In genomic region chr11:119375629-119376196, GRCh38 we compare ENCODE assay signal across 10 cellular contexts. TPM values are rescaled to one million over a fixed set of nuclear protein-coding genes. Genes with fewer than 3 reads are reported as not detected.
A peak's percentile ranks its signal among the peaks of the same experiment; 100 is the strongest.
DNase-seq lines count a peak whose midpoint lies in the region; ATAC-seq and TF ChIP-seq lines count a peak whose summit lies in the region.
"Had no signal": no experiment of that assay in that cellular context is flagged by ENCODE, and none has a peak within 500 bp of the region (broad histone marks: within the 10 kb centered on the region; RNA-seq: fewer than 3 reads in every experiment).

No MANE protein-coding gene starts in this region.

- peak; percentile 48 for TF ChIP-seq EP300 in ovary (IDR thresholded peaks at IDR 0.05)

- no peaks in the 10 kb centered on the region for H3K9me3 ChIP-seq in BLaER1
- H3K9me3 ChIP-seq in cardiac muscle cell (ENCODE audit: low read depth), result no peaks in the 10 kb centered on the region
- no peaks in the 10 kb centered on the region for H3K9me3 ChIP-seq in ovary

- H3K27me3 ChIP-seq in BLaER1 (no peaks in the 10 kb centered on the region), cardiac muscle cell (no peaks in the 10 kb centered on the region), ovary (no peaks in the 10 kb centered on the region)

- POLR2A ChIA-PET in activated CD4-positive, alpha-beta memory T cell treated with anti-CD3 and anti-CD28 coated beads for 36 hours (lab: Charles Lee), result no interaction called here

- H3K27ac Mint-ChIP-seq in activated CD4-positive, alpha-beta memory T cell treated with anti-CD3 and anti-CD28 coated beads for 36 hours, result no peak overlapping the region
- H3K27ac Mint-ChIP-seq in activated T-helper 2 cell treated with anti-CD3 and anti-CD28 coated beads, Interferon-gamma antibody, Interleukin-2, Interleukin-4, amounts not matched to agents 10 μg/mL and 5 μg/mL and 100 μg/mL, durations not matched to agents 14 hours and 24 hours and 36 hours, result no peak overlapping the region

- intact Hi-C loops in ovary (cut with DNase I), result loop anchor here in 1 of 4 donors (2.0 kb wide), 1 partner anchor 19 kb away; no protein-coding TSS in a partner anchor
- intact Hi-C loops in activated CD4-positive, alpha-beta memory T cell treated with anti-CD3 and anti-CD28 coated beads for 36 hours (cut with micrococcal nuclease), result no loop called here
- intact Hi-C loops in activated T-helper 2 cell treated with anti-CD3 and anti-CD28 coated beads, Interferon-gamma antibody, Interleukin-2, Interleukin-4, amounts not matched to agents 10 μg/mL and 5 μg/mL and 100 μg/mL, durations not matched to agents 14 hours and 24 hours and 36 hours (cut with micrococcal nuclease), result no loop called here

- H3K27me3 Mint-ChIP-seq in activated CD4-positive, alpha-beta memory T cell treated with anti-CD3 and anti-CD28 coated beads for 36 hours, result peaks cover 1% of the 10 kb centered on the region
- no peaks in the 10 kb centered on the region for H3K27me3 Mint-ChIP-seq in activated T-helper 2 cell treated with anti-CD3 and anti-CD28 coated beads, Interferon-gamma antibody, Interleukin-2, Interleukin-4, amounts not matched to agents 10 μg/mL and 5 μg/mL and 100 μg/mL, durations not matched to agents 14 hours and 24 hours and 36 hours (ENCODE audit: low read depth)

- no peak overlapping the region for H3K4me3 ChIP-seq in BLaER1
- H3K4me3 ChIP-seq in cardiac muscle cell, result no peak overlapping the region
- no peak overlapping the region for H3K4me3 ChIP-seq in ovary

- TF ChIP-seq POLR2A in ovary (IDR thresholded peaks at IDR 0.05), result no peak

- H3K9me3 Mint-ChIP-seq in activated CD4-positive, alpha-beta memory T cell treated with anti-CD3 and anti-CD28 coated beads for 36 hours, result no peaks in the 10 kb centered on the region
- no peaks in the 10 kb centered on the region for H3K9me3 Mint-ChIP-seq in activated T-helper 2 cell treated with anti-CD3 and anti-CD28 coated beads, Interferon-gamma antibody, Interleukin-2, Interleukin-4, amounts not matched to agents 10 μg/mL and 5 μg/mL and 100 μg/mL, durations not matched to agents 14 hours and 24 hours and 36 hours

- H3K36me3 Mint-ChIP-seq in activated CD4-positive, alpha-beta memory T cell treated with anti-CD3 and anti-CD28 coated beads for 36 hours, result no peaks in the 10 kb centered on the region
- no peaks in the 10 kb centered on the region for H3K36me3 Mint-ChIP-seq in activated T-helper 2 cell treated with anti-CD3 and anti-CD28 coated beads, Interferon-gamma antibody, Interleukin-2, Interleukin-4, amounts not matched to agents 10 μg/mL and 5 μg/mL and 100 μg/mL, durations not matched to agents 14 hours and 24 hours and 36 hours (ENCODE audit: low read depth)

- WGBS in adipose tissue, 3 donors, result 49 to 67% (median 61%) methylated on average over 11 of the region's 11 CpGs
- 24 to 50% (median 40%) methylated on average over 11 of the region's 11 CpGs for WGBS in ovary, 3 donors

- TF ChIP-seq CTCF in cardiac muscle cell (IDR thresholded peaks at IDR 0.05; ENCODE audit: low read depth, low read length), result no peak
- no peak for TF ChIP-seq CTCF in ovary (IDR thresholded peaks at IDR 0.05)

- H3K4me2 ChIP-seq in BLaER1, result peak overlapping the region; percentile 39

- H3K4me3 Mint-ChIP-seq in activated CD4-positive, alpha-beta memory T cell treated with anti-CD3 and anti-CD28 coated beads for 36 hours, result no peak overlapping the region
- no peak overlapping the region for H3K4me3 Mint-ChIP-seq in activated T-helper 2 cell treated with anti-CD3 and anti-CD28 coated beads, Interferon-gamma antibody, Interleukin-2, Interleukin-4, amounts not matched to agents 10 μg/mL and 5 μg/mL and 100 μg/mL, durations not matched to agents 14 hours and 24 hours and 36 hours (ENCODE audit: low read depth)

- H3K4me1 Mint-ChIP-seq in activated CD4-positive, alpha-beta memory T cell treated with anti-CD3 and anti-CD28 coated beads for 36 hours (ENCODE audit: low read depth), result peaks cover 8% of the 10 kb centered on the region
- peaks cover 6% of the 10 kb centered on the region for H3K4me1 Mint-ChIP-seq in activated T-helper 2 cell treated with anti-CD3 and anti-CD28 coated beads, Interferon-gamma antibody, Interleukin-2, Interleukin-4, amounts not matched to agents 10 μg/mL and 5 μg/mL and 100 μg/mL, durations not matched to agents 14 hours and 24 hours and 36 hours (ENCODE audit: low read depth)

- DNase-seq in cardiac muscle cell (ENCODE audit: low read depth in 1 of 2, low spot score in 1 of 2) (peak in 1 of 2 donors; percentile 77), ovary (peak; percentile 80 to 93 (median 87)), T-helper 9 cell (no peak)
- no peak for DNase-seq in activated CD4-positive, alpha-beta memory T cell treated with anti-CD3 and anti-CD28 coated beads for 36 hours
- DNase-seq in activated T-helper 2 cell treated with anti-CD3 and anti-CD28 coated beads, Interferon-gamma antibody, Interleukin-2, Interleukin-4, amounts not matched to agents 10 μg/mL and 5 μg/mL and 100 μg/mL, durations not matched to agents 14 hours and 24 hours and 36 hours (ENCODE audit: low spot score), result no peak
- DNase-seq: activated naive CD4-positive, alpha-beta T cell; Calu3 had no signal

- H3K36me3 ChIP-seq in BLaER1, result no peaks in the 10 kb centered on the region
- H3K36me3 ChIP-seq in cardiac muscle cell, result no peaks in the 10 kb centered on the region
- H3K36me3 ChIP-seq in ovary, result no peaks in the 10 kb centered on the region

- H3K9ac ChIP-seq in BLaER1, result no peak overlapping the region

- H4K20me1 ChIP-seq in BLaER1, result no peaks in the 10 kb centered on the region

- H3K4me1 ChIP-seq in BLaER1 (peaks cover 64% of the 10 kb centered on the region), cardiac muscle cell (ENCODE audit: low read depth) (peaks cover 83% of the 10 kb centered on the region), ovary (ENCODE audit: insufficient read depth) (no peaks in the 10 kb centered on the region)

- no peak for ATAC-seq in GM19467 (IDR thresholded peaks at IDR 0.05; ENCODE audit: unreplicated experiment)

- CTCF ChIA-PET in activated CD4-positive, alpha-beta memory T cell treated with anti-CD3 and anti-CD28 coated beads for 36 hours (lab: Charles Lee), result interaction anchor here (1.1 to 12.5 kb wide), 8 partner anchors 7 to 153 kb away, joined by 3 to 237 read pairs (median 28); partner anchors contain the start of gene USP2

- H3K27ac ChIP-seq in BLaER1 (peak overlapping the region; percentile 36; the same call in 1 of the 2 replicates), adipose tissue (ENCODE audit: low read depth, low read length) (peak overlapping the region; percentile 28), cardiac muscle cell (peak overlapping the region; percentile 69), ovary (peak overlapping the region; percentile 32 to 76)

RNA-seq across cellular contexts. Expression of gene USP2, which starts 5.8 kb away (rescaled TPM):
- polyA plus RNA-seq in adipose tissue, result 1 to 10 TPM; 1.6 to 8.8 (median 3.0) TPM
- total RNA-seq in cardiac muscle cell, result 28.3 and 39.0 TPM in 2 replicates
- 36.5 and 44.1 TPM in 2 replicates for polyA plus RNA-seq in cardiac muscle cell
- total RNA-seq in ovary, result 10 to 100 TPM in 1 of 7 donors, 1 to 10 TPM in 6; 1.3 to 16.9 (median 4.8) TPM
- polyA plus RNA-seq in ovary, result 1 to 10 TPM; 1.0 to 3.4 TPM
- 1 to 10 TPM; 1.4 to 2.2 TPM for total RNA-seq in activated CD4-positive, alpha-beta memory T cell treated with anti-CD3 and anti-CD28 coated beads for 36 hours
- 1.0 and 1.1 TPM in 2 replicates for total RNA-seq in activated T-helper 2 cell treated with anti-CD3 and anti-CD28 coated beads, Interferon-gamma antibody, Interleukin-2, Interleukin-4, amounts not matched to agents 10 μg/mL and 5 μg/mL and 100 μg/mL, durations not matched to agents 14 hours and 24 hours and 36 hours

RNA-seq across cellular contexts. Expression of gene MFRP, which starts 29.2 kb away (rescaled TPM):
- polyA plus RNA-seq in adipose tissue, result under 1 TPM in 2 of 3 donors, not detected in 1; 0.03 to 0.11 TPM
- not detected in 2 replicates for total RNA-seq in cardiac muscle cell
- not detected in 2 replicates for polyA plus RNA-seq in cardiac muscle cell
- under 1 TPM in 1 of 7 donors, not detected in 6; 0.11 TPM for total RNA-seq in ovary
- not detected for polyA plus RNA-seq in ovary
- not detected for total RNA-seq in activated CD4-positive, alpha-beta memory T cell treated with anti-CD3 and anti-CD28 coated beads for 36 hours
- not detected in 2 replicates for total RNA-seq in activated T-helper 2 cell treated with anti-CD3 and anti-CD28 coated beads, Interferon-gamma antibody, Interleukin-2, Interleukin-4, amounts not matched to agents 10 μg/mL and 5 μg/mL and 100 μg/mL, durations not matched to agents 14 hours and 24 hours and 36 hours
- total RNA-seq: Calu3 had no signal

RNA-seq across cellular contexts. Expression of gene C1QTNF5, which starts 35.0 kb away (rescaled TPM):
- polyA plus RNA-seq in adipose tissue (10 to 100 TPM; 13.1 to 45.3 (median 26.5) TPM), cardiac muscle cell (5.8 and 10.4 TPM in 2 replicates), ovary (10 to 100 TPM in 1 of 2 donors, 1 to 10 TPM in 1; 5.7 to 17.2 TPM)
- total RNA-seq in cardiac muscle cell (3.4 and 8.0 TPM in 2 replicates), ovary (10 to 100 TPM in 4 of 7 donors, 1 to 10 TPM in 3; 4.4 to 25.7 (median 10.8) TPM)
- total RNA-seq in activated CD4-positive, alpha-beta memory T cell treated with anti-CD3 and anti-CD28 coated beads for 36 hours, result not detected
- total RNA-seq in activated T-helper 2 cell treated with anti-CD3 and anti-CD28 coated beads, Interferon-gamma antibody, Interleukin-2, Interleukin-4, amounts not matched to agents 10 μg/mL and 5 μg/mL and 100 μg/mL, durations not matched to agents 14 hours and 24 hours and 36 hours, result not detected in 2 replicates
- total RNA-seq: Calu3 had no signal

RNA-seq across cellular contexts. Expression of gene RNF26, which starts 41.4 kb away (rescaled TPM):
- polyA plus RNA-seq in adipose tissue, result 10 to 100 TPM in 2 of 3 donors, 1 to 10 TPM in 1; 8.8 to 16.3 (median 11.1) TPM
- 7.3 and 18.6 TPM in 2 replicates for total RNA-seq in cardiac muscle cell
- 45.6 and 99.8 TPM in 2 replicates for polyA plus RNA-seq in cardiac muscle cell
- 10 to 100 TPM in 6 of 7 donors, 1 to 10 TPM in 1; 7.0 to 25.8 (median 22.0) TPM for total RNA-seq in ovary
- 10 to 100 TPM; 14.9 to 18.1 TPM for polyA plus RNA-seq in ovary
- total RNA-seq in activated CD4-positive, alpha-beta memory T cell treated with anti-CD3 and anti-CD28 coated beads for 36 hours, result 10 to 100 TPM; 33.7 to 35.2 TPM
- total RNA-seq in activated T-helper 2 cell treated with anti-CD3 and anti-CD28 coated beads, Interferon-gamma antibody, Interleukin-2, Interleukin-4, amounts not matched to agents 10 μg/mL and 5 μg/mL and 100 μg/mL, durations not matched to agents 14 hours and 24 hours and 36 hours, result 29.9 and 32.6 TPM in 2 replicates

RNA-seq across cellular contexts. Expression of gene THY1, which starts 47.3 kb away (rescaled TPM):
- 10 to 100 TPM in 2 of 3 donors, 1 to 10 TPM in 1; 6.5 to 90.1 (median 46.9) TPM for polyA plus RNA-seq in adipose tissue
- total RNA-seq in cardiac muscle cell, result 2.1 and 6.3 TPM in 2 replicates
- 6.8 and 7.5 TPM in 2 replicates for polyA plus RNA-seq in cardiac muscle cell
- total RNA-seq in ovary, result 10 to 100 TPM in 4 of 7 donors, 1 to 10 TPM in 1, under 1 TPM in 2; 0.36 to 74.7 (median 14.0) TPM
- polyA plus RNA-seq in ovary, result 100 to 1,000 TPM in 1 of 2 donors, 10 to 100 TPM in 1; 15.0 to 123 TPM
- 1 to 10 TPM; 5.4 to 6.9 TPM for total RNA-seq in activated CD4-positive, alpha-beta memory T cell treated with anti-CD3 and anti-CD28 coated beads for 36 hours
- 35.2 and 37.3 TPM in 2 replicates for total RNA-seq in activated T-helper 2 cell treated with anti-CD3 and anti-CD28 coated beads, Interferon-gamma antibody, Interleukin-2, Interleukin-4, amounts not matched to agents 10 μg/mL and 5 μg/mL and 100 μg/mL, durations not matched to agents 14 hours and 24 hours and 36 hours
- total RNA-seq: Calu3 had no signal

Comparison
In these comparisons a context has a peak if more than half of its experiments do, and no peak if none do; other contexts are left out.
1. DNase-seq: peak in ovary (5 of 5); none in activated CD4-positive, alpha-beta memory T cell treated with anti-CD3 and anti-CD28 coated beads for 36 hours (single experiment), T-helper 9 cell (single experiment) and activated T-helper 2 cell treated with anti-CD3 and anti-CD28 coated beads, Interferon-gamma antibody, Interleukin-2, Interleukin-4, amounts not matched to agents 10 μg/mL and 5 μg/mL and 100 μg/mL, durations not matched to agents 14 hours and 24 hours and 36 hours (single experiment).
2. Peak in every context shown above with its lines, with median percentiles within 50 percentile points of each other: H3K27ac ChIP-seq.